23 cellular contexts compared by ENCODE assay signal in genomic region chrX:134625315-134625718, GRCh38. TPM values are rescaled to one million over a fixed set of nuclear protein-coding genes. Genes with fewer than 3 reads are reported as not detected.
A peak's percentile ranks its signal among the peaks of the same experiment; 100 is the strongest.
DNase-seq lines count a peak whose midpoint lies in the region; ATAC-seq lines count a peak whose summit lies in the region.
"Had no signal": no experiment of that assay in that cellular context is flagged by ENCODE, and none has a peak within 500 bp of the region (broad histone marks: within the 10 kb centered on the region; RNA-seq: fewer than 3 reads in every experiment).

No MANE protein-coding gene starts in this region.

- no peak overlapping the region for H2AK5ac ChIP-seq in mesenchymal stem cell (ENCODE audit: low read length, severe bottlenecking)

- peak overlapping the region; percentile 23 for H2BK15ac ChIP-seq in mesenchymal stem cell (ENCODE audit: low read depth, poor library complexity, severe bottlenecking)

- WGBS in mesenchymal stem cell, result 89% methylated on average over 3 of the region's 3 CpGs

- H3K4me1 Mint-ChIP-seq in T-helper 2 cell treated with Interferon-gamma antibody and Interleukin-4, amounts not matched to agents 5 μg/mL and 100 μg/mL, for 36 hours (ENCODE audit: low read depth), result peaks cover 10% of the 10 kb centered on the region
- H3K4me1 Mint-ChIP-seq in stimulated activated naive CD8-positive, alpha-beta T cell treated with anti-CD3 and anti-CD28 coated beads, Interleukin-15, amount 100 ng/mL, for 72 hours, result peaks cover 9% of the 10 kb centered on the region

- peak overlapping the region; percentile 23 to 31 for H2BK12ac ChIP-seq in mesenchymal stem cell (ENCODE audit: low read length in 2 of 2)

- H3K4me3 Mint-ChIP-seq in T-helper 2 cell treated with Interferon-gamma antibody and Interleukin-4, amounts not matched to agents 5 μg/mL and 100 μg/mL, for 36 hours, result no peak overlapping the region
- H3K4me3 Mint-ChIP-seq in stimulated activated naive CD8-positive, alpha-beta T cell treated with anti-CD3 and anti-CD28 coated beads, Interleukin-15, amount 100 ng/mL, for 72 hours, result no peak overlapping the region
- H3K4me3 Mint-ChIP-seq: activated naive CD4-positive, alpha-beta T cell treated with anti-CD3 and anti-CD28 coated beads for 36 hours; WTC11 had no signal

- H4K91ac ChIP-seq in mesenchymal stem cell (ENCODE audit: low read length), result peak overlapping the region; percentile 50

- no peak overlapping the region for H3K27ac Mint-ChIP-seq in T-helper 2 cell treated with Interferon-gamma antibody and Interleukin-4, amounts not matched to agents 5 μg/mL and 100 μg/mL, for 36 hours
- H3K27ac Mint-ChIP-seq in stimulated activated naive CD8-positive, alpha-beta T cell treated with anti-CD3 and anti-CD28 coated beads, Interleukin-15, amount 100 ng/mL, for 72 hours, result no peak overlapping the region
- H3K27ac Mint-ChIP-seq: activated naive CD4-positive, alpha-beta T cell treated with anti-CD3 and anti-CD28 coated beads for 36 hours; CD14-positive monocyte; WTC11 had no signal

- no peaks in the 10 kb centered on the region for H3K36me3 ChIP-seq in mesenchymal stem cell (ENCODE audit: control insufficient read depth in 1 of 2, insufficient read depth in 2 of 2, low read depth in 1 of 2, low read length in 2 of 2)
- H3K36me3 ChIP-seq: sigmoid colon had no signal

- H3K9me3 Mint-ChIP-seq in T-helper 2 cell treated with Interferon-gamma antibody and Interleukin-4, amounts not matched to agents 5 μg/mL and 100 μg/mL, for 36 hours, result no peaks in the 10 kb centered on the region
- no peaks in the 10 kb centered on the region for H3K9me3 Mint-ChIP-seq in stimulated activated naive CD8-positive, alpha-beta T cell treated with anti-CD3 and anti-CD28 coated beads, Interleukin-15, amount 100 ng/mL, for 72 hours
- H3K9me3 Mint-ChIP-seq: activated naive CD4-positive, alpha-beta T cell treated with anti-CD3 and anti-CD28 coated beads for 36 hours; CD14-positive monocyte; WTC11 had no signal

- peaks cover 3% of the 10 kb centered on the region for H3K27me3 Mint-ChIP-seq in T-helper 2 cell treated with Interferon-gamma antibody and Interleukin-4, amounts not matched to agents 5 μg/mL and 100 μg/mL, for 36 hours (ENCODE audit: low read depth)
- H3K27me3 Mint-ChIP-seq in stimulated activated naive CD8-positive, alpha-beta T cell treated with anti-CD3 and anti-CD28 coated beads, Interleukin-15, amount 100 ng/mL, for 72 hours, result peaks cover 8% of the 10 kb centered on the region

- peak overlapping the region; percentile 56 for H3K9ac ChIP-seq in mesenchymal stem cell (ENCODE audit: low read length)
- H3K9ac ChIP-seq: KMS-11 had no signal

- no peak overlapping the region for H3K27ac ChIP-seq in mesenchymal stem cell (ENCODE audit: low read length, poor library complexity, severe bottlenecking)
- H3K27ac ChIP-seq: 22Rv1, KMS-11, sigmoid colon had no signal

- H3K23ac ChIP-seq in mesenchymal stem cell (ENCODE audit: low read length in 2 of 2), result no peak overlapping the region

- peak; percentile 66 for ATAC-seq in stimulated activated naive CD8-positive, alpha-beta T cell treated with anti-CD3 and anti-CD28 coated beads, Interleukin-15, Interleukin-2, amounts not matched to agents 100 U/mL and 50 U/mL, for 24 hours
- no peak for ATAC-seq in stimulated activated naive CD8-positive, alpha-beta T cell treated with anti-CD3 and anti-CD28 coated beads, Interleukin-15, amount 100 ng/mL, for 72 hours
- ATAC-seq in HG02870 (IDR thresholded peaks at IDR 0.05; ENCODE audit: unreplicated experiment) (no peak), HG03521 (IDR thresholded peaks at IDR 0.05; ENCODE audit: unreplicated experiment) (no peak)
- ATAC-seq: WTC11 had no signal

- H2AFZ ChIP-seq in mesenchymal stem cell (ENCODE audit: low read depth, low read length), result no peak overlapping the region

- H4K8ac ChIP-seq in mesenchymal stem cell (ENCODE audit: low read length), result no peak overlapping the region

- H3K4me3 ChIP-seq in mesenchymal stem cell (ENCODE audit: insufficient read depth in 1 of 2, low read depth in 1 of 2, low read length in 2 of 2), result peak overlapping the region in 1 of 2 experiments; percentile 19
- H3K4me3 ChIP-seq: sigmoid colon had no signal

- peak; percentile 3 for DNase-seq in T-helper 2 cell treated with Interferon-gamma antibody and Interleukin-4, amounts not matched to agents 5 μg/mL and 100 μg/mL, for 36 hours (ENCODE audit: low spot score)
- DNase-seq in T-helper 2 cell (no peak), mesenchymal stem cell (no peak), medulla oblongata (ENCODE audit: extremely low spot score) (no peak)
- DNase-seq in stimulated activated naive CD8-positive, alpha-beta T cell treated with anti-CD3 and anti-CD28 coated beads, Interleukin-15, Interleukin-2, amounts not matched to agents 100 U/mL and 50 U/mL, for 24 hours, result no peak
- no peak for DNase-seq in stimulated activated naive CD8-positive, alpha-beta T cell treated with anti-CD3 and anti-CD28 coated beads, Interleukin-15, amount 100 ng/mL, for 72 hours
- DNase-seq: activated CD8-positive, alpha-beta memory T cell treated with anti-CD3 and anti-CD28 coated beads, Interleukin-2, amount 50 U/mL, for 4 hours; activated naive CD4-positive, alpha-beta T cell treated with anti-CD3 and anti-CD28 coated beads for 36 hours; cortex of kidney; NCI-H1092; NCI-H2107; NCI-H526 treated with DMSO at 0.1 percent for 48 hours; SHP77 treated with DMSO at 0.1 percent for 48 hours; sigmoid colon; stimulated activated CD4-positive, alpha-beta T cell treated with anti-CD3 and anti-CD28 coated beads, Interleukin-2, amount 100 ng/mL, for 48 hours had no signal

- H2BK120ac ChIP-seq in mesenchymal stem cell (ENCODE audit: low read depth, low read length), result no peak overlapping the region

- no peak overlapping the region for H2BK5ac ChIP-seq in mesenchymal stem cell (ENCODE audit: low read depth, low read length, poor library complexity, severe bottlenecking)

- H3K36me3 Mint-ChIP-seq in T-helper 2 cell treated with Interferon-gamma antibody and Interleukin-4, amounts not matched to agents 5 μg/mL and 100 μg/mL, for 36 hours (ENCODE audit: low read depth), result no peaks in the 10 kb centered on the region
- H3K36me3 Mint-ChIP-seq: brain, CD14-positive monocyte, WTC11 had no signal

- H3K9me3 ChIP-seq in mesenchymal stem cell (ENCODE audit: control insufficient read depth, low read length), result no peaks in the 10 kb centered on the region
- H3K9me3 ChIP-seq: sigmoid colon had no signal

- peak overlapping the region in 1 of 2 experiments; percentile 54 for H3K18ac ChIP-seq in mesenchymal stem cell (ENCODE audit: low read depth in 1 of 2, low read length in 2 of 2)

- no peak overlapping the region for H3K4me2 ChIP-seq in mesenchymal stem cell (ENCODE audit: low read length, poor library complexity, severe bottlenecking)
- H3K4me2 ChIP-seq: KMS-11 had no signal

- H3K79me1 ChIP-seq in mesenchymal stem cell (replicated peaks; ENCODE audit: low read length, poor library complexity, severe bottlenecking), result no peaks in the 10 kb centered on the region

- no peaks in the 10 kb centered on the region for H3K27me3 ChIP-seq in mesenchymal stem cell (ENCODE audit: control insufficient read depth in 1 of 2, insufficient read depth in 1 of 2, low read length in 2 of 2)
- H3K27me3 ChIP-seq: sigmoid colon had no signal

- no peak overlapping the region for H3K14ac ChIP-seq in mesenchymal stem cell (ENCODE audit: low read length in 2 of 2)

- no peak overlapping the region for H3K4ac ChIP-seq in mesenchymal stem cell (ENCODE audit: low read depth in 1 of 2, low read length in 2 of 2)

- H3K4me1 ChIP-seq in mesenchymal stem cell (ENCODE audit: control insufficient read depth, insufficient read depth, low read depth, low read length), result peaks cover 7% of the 10 kb centered on the region
- H3K4me1 ChIP-seq: sigmoid colon had no signal

RNA-seq across cellular contexts. Expression of gene PLAC1, which starts 33.0 kb away (rescaled TPM):
- polyA plus RNA-seq in mesenchymal stem cell (2013, experiment 1 of 2), result 0.41 TPM
- polyA plus RNA-seq in mesenchymal stem cell (2013, experiment 2 of 2), result 0.42 TPM
- polyA plus RNA-seq: CD14-positive monocyte, liver had no signal
